Comparison of ENCODE assay signal across 24 cellular contexts in genomic region chr10:22473459-22473858, GRCh38.
"Had no signal": no experiment of that assay in that cellular context is flagged by ENCODE, and none has a peak within 500 bp of the region (broad histone marks: within the 10 kb centered on the region; RNA-seq: fewer than 3 reads in every experiment).

No MANE protein-coding gene starts in this region.

- ATAC-seq: activated CD4-positive, CD25-positive, alpha-beta regulatory T cell treated with anti-CD3 and anti-CD28 coated beads, Interleukin-2, amount 50 U/mL, for 24 hours; naive thymus-derived CD4-positive, alpha-beta T cell; right cardiac atrium; stimulated activated effector memory CD8-positive, alpha-beta T cell treated with anti-CD3 and anti-CD28 coated beads, Interleukin-12 subunit alpha, Interleukin-12 subunit beta, amount 100 ng/mL, for 72 hours had no signal

- H3K27ac ChIP-seq: left ventricle myocardium inferior, skin epidermis, uterus, WERI-Rb-1 had no signal

- H3K27ac Mint-ChIP-seq: activated naive CD4-positive, alpha-beta T cell treated with anti-CD3 and anti-CD28 coated beads, Interleukin-2, amount 10 ng/mL, durations not matched to agents 7 days and 5 days; activated naive CD8-positive, alpha-beta T cell treated with anti-CD3 and anti-CD28 coated beads, Interleukin-2, amount 10 ng/mL, durations not matched to agents 7 days and 5 days; naive thymus-derived CD4-positive, alpha-beta T cell; stimulated activated effector memory CD8-positive, alpha-beta T cell treated with anti-CD3 and anti-CD28 coated beads, Interleukin-12 subunit alpha, Interleukin-12 subunit beta, amount 100 ng/mL, for 72 hours; stimulated activated naive CD8-positive, alpha-beta T cell treated with anti-CD3 and anti-CD28 coated beads, Interleukin-15, Interleukin-2, amounts not matched to agents 100 ng/mL and 50 ng/mL, for 24 hours; T-helper 2 cell treated with Interferon-gamma antibody and Interleukin-4, amounts not matched to agents 5 μg/mL and 100 μg/mL, for 36 hours; type B pancreatic cell had no signal

- H3K36me3 Mint-ChIP-seq: activated naive CD8-positive, alpha-beta T cell treated with anti-CD3 and anti-CD28 coated beads, Interleukin-2, amount 10 ng/mL, durations not matched to agents 7 days and 5 days; stimulated activated effector memory CD8-positive, alpha-beta T cell treated with anti-CD3 and anti-CD28 coated beads, Interleukin-12 subunit alpha, Interleukin-12 subunit beta, amount 100 ng/mL, for 72 hours; type B pancreatic cell had no signal

- H3K9me3 ChIP-seq: left ventricle myocardium inferior, uterus had no signal

- H3K9me3 Mint-ChIP-seq: activated naive CD4-positive, alpha-beta T cell treated with anti-CD3 and anti-CD28 coated beads, Interleukin-2, amount 10 ng/mL, durations not matched to agents 7 days and 5 days; activated naive CD8-positive, alpha-beta T cell treated with anti-CD3 and anti-CD28 coated beads, Interleukin-2, amount 10 ng/mL, durations not matched to agents 7 days and 5 days; stimulated activated effector memory CD8-positive, alpha-beta T cell treated with anti-CD3 and anti-CD28 coated beads, Interleukin-12 subunit alpha, Interleukin-12 subunit beta, amount 100 ng/mL, for 72 hours; stimulated activated naive CD8-positive, alpha-beta T cell treated with anti-CD3 and anti-CD28 coated beads, Interleukin-15, Interleukin-2, amounts not matched to agents 100 ng/mL and 50 ng/mL, for 24 hours; T-helper 2 cell treated with Interferon-gamma antibody and Interleukin-4, amounts not matched to agents 5 μg/mL and 100 μg/mL, for 36 hours; type B pancreatic cell had no signal

- DNase-seq: activated CD4-positive, alpha-beta T cell treated with anti-CD3 and anti-CD28 coated beads for 48 hours; activated CD4-positive, alpha-beta T cell treated with anti-CD3 and anti-CD28 coated beads, Interleukin-2, amount 50 U/mL, for 48 hours; activated CD8-positive, alpha-beta memory T cell treated with anti-CD3 and anti-CD28 coated beads for 24 hours; activated gamma-delta T cell; activated naive CD4-positive, alpha-beta T cell treated with anti-CD3 and anti-CD28 coated beads, Interleukin-2, amount 10 ng/mL, durations not matched to agents 7 days and 5 days; activated naive CD8-positive, alpha-beta T cell treated with anti-CD3 and anti-CD28 coated beads, Interleukin-2, amount 10 ng/mL, durations not matched to agents 7 days and 5 days; amniotic stem cell; cortex of kidney; islet precursor cell; left ventricle myocardium inferior; naive thymus-derived CD4-positive, alpha-beta T cell; nucleus accumbens; right cardiac atrium; stimulated activated CD4-positive, alpha-beta T cell treated with anti-CD3 and anti-CD28 coated beads, Interleukin-4, amount 100 ng/mL, for 24 hours; T-helper 1 cell; uterus; WERI-Rb-1 had no signal

- H3K4me3 Mint-ChIP-seq: activated naive CD4-positive, alpha-beta T cell treated with anti-CD3 and anti-CD28 coated beads, Interleukin-2, amount 10 ng/mL, durations not matched to agents 7 days and 5 days; activated naive CD8-positive, alpha-beta T cell treated with anti-CD3 and anti-CD28 coated beads, Interleukin-2, amount 10 ng/mL, durations not matched to agents 7 days and 5 days; naive thymus-derived CD4-positive, alpha-beta T cell; stimulated activated effector memory CD8-positive, alpha-beta T cell treated with anti-CD3 and anti-CD28 coated beads, Interleukin-12 subunit alpha, Interleukin-12 subunit beta, amount 100 ng/mL, for 72 hours; stimulated activated naive CD8-positive, alpha-beta T cell treated with anti-CD3 and anti-CD28 coated beads, Interleukin-15, Interleukin-2, amounts not matched to agents 100 ng/mL and 50 ng/mL, for 24 hours; T-helper 2 cell treated with Interferon-gamma antibody and Interleukin-4, amounts not matched to agents 5 μg/mL and 100 μg/mL, for 36 hours; type B pancreatic cell had no signal

- H3K4me3 ChIP-seq: left ventricle myocardium inferior, lung, skin epidermis, uterus had no signal

- H3K36me3 ChIP-seq: left ventricle myocardium inferior, uterus, WERI-Rb-1 had no signal
